In the genomic region with DNA sequence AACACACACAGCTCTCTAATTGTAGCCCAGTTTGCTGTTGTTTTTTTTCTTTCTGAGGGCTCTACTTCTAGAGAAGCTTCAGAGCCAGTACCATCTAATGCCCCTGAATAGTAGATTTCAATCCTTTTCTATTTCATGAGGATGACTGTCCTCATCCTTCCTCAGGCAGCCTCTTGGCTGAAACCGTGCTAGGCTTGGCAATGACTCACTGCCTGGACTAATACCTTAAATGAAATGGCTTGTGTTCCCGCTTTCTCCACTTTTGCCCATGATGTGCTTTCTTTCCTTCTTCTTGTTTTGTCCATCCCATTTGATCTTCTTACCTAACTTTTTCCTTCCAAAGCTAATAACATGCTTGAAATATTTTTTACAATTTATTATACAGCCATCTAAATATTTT, we compare ENCODE assay signal across 27 cellular contexts.
DNase-seq lines count a peak whose midpoint lies in the region; ATAC-seq, FAIRE-seq and TF ChIP-seq lines count a peak whose summit lies in the region.
"Had no signal": no experiment of that assay in that cellular context is flagged by ENCODE, and none has a peak within 500 bp of the region (broad histone marks: within the 10 kb centered on the region; RNA-seq: fewer than 3 reads in every experiment).

No MANE protein-coding gene starts in this region.

- FAIRE-seq in keratinocyte (lab: Jason Lieb, UNC) (peak; percentile 39), GM12892 (lab: Jason Lieb, UNC) (no peak)
- FAIRE-seq: A549, H1, K562, kidney, small intestine had no signal

- H3K27me3 ChIP-seq in PC-3 (ENCODE audit: low read length) = no peaks in the 10 kb centered on the region
- H3K27me3 ChIP-seq in keratinocyte (ENCODE audit: control insufficient read depth, extremely low read depth, insufficient read depth, low read length) = no peaks in the 10 kb centered on the region
- H3K27me3 ChIP-seq in ovary = no peaks in the 10 kb centered on the region
- H3K27me3 ChIP-seq: colonic mucosa had no signal

- no peak overlapping the region for H3K4me2 ChIP-seq in PC-3 (ENCODE audit: low read length)
- H3K4me2 ChIP-seq in keratinocyte (ENCODE audit: control insufficient read depth, extremely low read depth, insufficient read depth, low read depth, low read length) = no peak overlapping the region
- H3K4me2 ChIP-seq: A549 had no signal

- no peak for TF ChIP-seq EP300 in ovary (IDR thresholded peaks at IDR 0.05)

- no peak overlapping the region for H3K4me3 ChIP-seq in PC-3 (ENCODE audit: low read length)
- no peak overlapping the region for H3K4me3 ChIP-seq in keratinocyte (ENCODE audit: control insufficient read depth in 2 of 3, extremely low read depth in 1 of 3, insufficient read depth in 2 of 3, low read depth in 1 of 3, low read length in 3 of 3)
- H3K4me3 ChIP-seq in ovary = no peak overlapping the region
- H3K4me3 ChIP-seq: A549, colonic mucosa, K562, SK-N-MC had no signal

- H3K9ac ChIP-seq in PC-3 (ENCODE audit: low read length) (no peak overlapping the region), keratinocyte (ENCODE audit: control insufficient read depth, extremely low read depth, insufficient read depth, low read length) (no peak overlapping the region)

- H3K79me2 ChIP-seq in PC-3 (ENCODE audit: low read length) (no peaks in the 10 kb centered on the region), keratinocyte (ENCODE audit: control insufficient read depth, insufficient read depth, low read length) (no peaks in the 10 kb centered on the region)

- H3K4me1 ChIP-seq in PC-3 (ENCODE audit: insufficient read depth, low read length) (no peaks in the 10 kb centered on the region), keratinocyte (ENCODE audit: control insufficient read depth, extremely low read depth, insufficient read depth, low read length) (peaks cover 7% of the 10 kb centered on the region), ovary (ENCODE audit: insufficient read depth) (peaks cover 1% of the 10 kb centered on the region)
- H3K4me1 ChIP-seq: A549, colonic mucosa had no signal

- TF ChIP-seq CTCF in PC-3 (conservative IDR thresholded peaks at IDR 0.05; ENCODE audit: low read depth, low read length) (no peak), chondrocyte (IDR thresholded peaks at IDR 0.05) (no peak), keratinocyte (optimal IDR thresholded peaks at IDR 0.05 in 1 of 3, IDR thresholded peaks at IDR 0.05 in 1 of 3, conservative IDR thresholded peaks at IDR 0.05 in 1 of 3; ENCODE audit: extremely low read depth in 1 of 3, insufficient read depth in 2 of 3, low read length in 3 of 3) (no peak), ovary (IDR thresholded peaks at IDR 0.05) (no peak)

- dilution Hi-C loops in keratinocyte (cut with MboI; ENCODE audit: extremely low pct_ligation_motif_present, low sequenced_read_pairs) = no loop called here

- peaks cover 28% of the 10 kb centered on the region for H3K36me3 Mint-ChIP-seq in chondrocyte (ENCODE audit: low read depth)
- H3K36me3 Mint-ChIP-seq: brain, type B pancreatic cell had no signal

- peak; percentile 48; the same call in 1 of the 2 replicates for ATAC-seq in PC-3
- ATAC-seq: A549; activated CD4-positive, alpha-beta T cell treated with anti-CD3 and anti-CD28 coated beads for 36 hours; CD8-positive, alpha-beta T cell; K562; natural killer cell treated with Interleukin-12 subunit alpha and Interleukin-12 subunit beta and Interleukin-15 and Interleukin-18, amount 100 ng/mL, for 72 hours had no signal

- no peaks in the 10 kb centered on the region for H3K36me3 ChIP-seq in PC-3 (ENCODE audit: low read depth, low read length)
- peaks cover 0 to 3% of the 10 kb centered on the region in 2 experiments for H3K36me3 ChIP-seq in keratinocyte (ENCODE audit: control insufficient read depth in 2 of 2, extremely low read depth in 1 of 2, insufficient read depth in 2 of 2, low read length in 2 of 2)
- no peaks in the 10 kb centered on the region for H3K36me3 ChIP-seq in ovary
- H3K36me3 ChIP-seq: colonic mucosa had no signal

- H3K9me1 ChIP-seq in keratinocyte (ENCODE audit: control insufficient read depth, extremely low read depth, insufficient read depth, low read length) = no peaks in the 10 kb centered on the region

- H3K9me3 ChIP-seq in PC-3 (ENCODE audit: low read length) = no peaks in the 10 kb centered on the region
- no peaks in the 10 kb centered on the region for H3K9me3 ChIP-seq in keratinocyte (ENCODE audit: control insufficient read depth, low read depth, low read length)
- H3K9me3 ChIP-seq in ovary = no peaks in the 10 kb centered on the region
- H3K9me3 ChIP-seq: A549, colonic mucosa had no signal

- no peaks in the 10 kb centered on the region for H3K9me2 ChIP-seq in PC-3 (replicated peaks; ENCODE audit: low read length)

- peaks cover 84% of the 10 kb centered on the region for H3K4me1 Mint-ChIP-seq in chondrocyte (ENCODE audit: low read depth)
- H3K4me1 Mint-ChIP-seq: activated CD4-positive, alpha-beta T cell treated with anti-CD3 and anti-CD28 coated beads for 36 hours had no signal

- H3K27me3 Mint-ChIP-seq in chondrocyte (ENCODE audit: low read depth) = no peaks in the 10 kb centered on the region
- H3K27me3 Mint-ChIP-seq: type B pancreatic cell had no signal

- no peak overlapping the region for H3K4me3 Mint-ChIP-seq in chondrocyte (ENCODE audit: unreplicated experiment)
- H3K4me3 Mint-ChIP-seq: activated CD4-positive, alpha-beta T cell treated with anti-CD3 and anti-CD28 coated beads for 36 hours; brain; CD8-positive, alpha-beta T cell; natural killer cell treated with Interleukin-12 subunit alpha and Interleukin-12 subunit beta and Interleukin-15 and Interleukin-18, amount 100 ng/mL, for 72 hours; type B pancreatic cell had no signal

- 74 to 92% (median 91%) methylated on average over 2 of the region's 2 CpGs for WGBS in ovary, 3 donors

- H3K27ac Mint-ChIP-seq in chondrocyte (ENCODE audit: unreplicated experiment) = peak overlapping the region; percentile 80
- H3K27ac Mint-ChIP-seq: activated CD4-positive, alpha-beta T cell treated with anti-CD3 and anti-CD28 coated beads for 36 hours; brain; CD8-positive, alpha-beta T cell; natural killer cell treated with Interleukin-12 subunit alpha and Interleukin-12 subunit beta and Interleukin-15 and Interleukin-18, amount 100 ng/mL, for 72 hours; type B pancreatic cell had no signal

- peak; percentile 61 for DNase-seq in EH (ENCODE audit: low read depth)
- peak; percentile 27 for DNase-seq in PC-3
- DNase-seq in chondrocyte (ENCODE audit: low spot score) = no peak
- no peak for DNase-seq in keratinocyte (ENCODE audit: low read depth, low spot score)
- DNase-seq in ovary = no peak
- DNase-seq in GF-D8 (lab: John Stamatoyannopoulos, UW) = no peak
- DNase-seq in stimulated activated CD4-positive, alpha-beta T cell treated with anti-CD3 and anti-CD28 coated beads, Interleukin-4, amount 100 ng/mL, for 1 hour = no peak
- no peak for DNase-seq in GM12892 (ENCODE audit: insufficient read length)
- DNase-seq: activated CD4-positive, alpha-beta T cell treated with anti-CD3 and anti-CD28 coated beads for 36 hours; activated gamma-delta T cell treated with Interleukin-2 at 50 U/mL for 16 hours; activated T-cell treated with anti-CD3 and anti-CD28 coated beads, Interleukin-2, amount 50 U/mL, for 1 hour; CD8-positive, alpha-beta T cell; colonic mucosa; kidney; MM.1S; NCI-H1417 treated with DMSO at 0.1 percent for 48 hours; NCI-H2081 treated with DMSO at 0.1 percent for 48 hours; NCI-H82; small intestine; stimulated activated CD4-positive, alpha-beta T cell treated with anti-CD3 and anti-CD28 coated beads, Interleukin-2, amount 100 ng/mL, for 24 hours had no signal

- H3K9me3 Mint-ChIP-seq in chondrocyte (ENCODE audit: low read depth) = no peaks in the 10 kb centered on the region
- H3K9me3 Mint-ChIP-seq: CD8-positive, alpha-beta T cell; natural killer cell treated with Interleukin-12 subunit alpha and Interleukin-12 subunit beta and Interleukin-15 and Interleukin-18, amount 100 ng/mL, for 72 hours; type B pancreatic cell had no signal

- H4K20me1 ChIP-seq in PC-3 (ENCODE audit: low read length) (no peaks in the 10 kb centered on the region), keratinocyte (ENCODE audit: control insufficient read depth, extremely low read depth, insufficient read depth, low read length) (no peaks in the 10 kb centered on the region)

- TF ChIP-seq POLR2A in ovary (IDR thresholded peaks at IDR 0.05) (no peak), GM12892 (IDR thresholded peaks at IDR 0.05; ENCODE audit: low read depth, low read length) (no peak)

- intact Hi-C loops in PC-3 (cut with micrococcal nuclease) (no loop called here), ovary (cut with DNase I) (no loop called here)

- H3F3A ChIP-seq in PC-3 (ENCODE audit: low read length, unreplicated experiment) = no peaks in the 10 kb centered on the region

- H2AFZ ChIP-seq in PC-3 (ENCODE audit: low read length) (no peak overlapping the region), keratinocyte (ENCODE audit: control insufficient read depth, low read length) (no peak overlapping the region)

- CTCF ChIA-PET in PC-3 (lab: Charles Lee) = interaction anchor here (0.7 kb wide), 1 partner anchor 140 kb away, joined by 3 read pairs; no protein-coding TSS in a partner anchor

- POLR2A ChIA-PET in PC-3 (lab: Charles Lee; ENCODE audit: unreplicated experiment) = no interaction called here

- no TSS peak for BruUV-seq in PC-3 (replicated peaks; lab: Mats Ljungman, UMichigan)

- H3K27ac ChIP-seq in PC-3 (ENCODE audit: low read length) = no peak overlapping the region
- no peak overlapping the region for H3K27ac ChIP-seq in keratinocyte (ENCODE audit: control insufficient read depth, insufficient read depth, low read length)
- no peak overlapping the region for H3K27ac ChIP-seq in ovary
- H3K27ac ChIP-seq: A549, colonic mucosa, SK-N-MC had no signal

Comparison
In these comparisons a context has a peak if more than half of its experiments do, and no peak if none do; other contexts are left out.
1. DNase-seq: peak in EH (single experiment) and PC-3 (single experiment); none in chondrocyte (single experiment), keratinocyte (single experiment), ovary (0 of 5), GF-D8 (single experiment), stimulated activated CD4-positive, alpha-beta T cell treated with anti-CD3 and anti-CD28 coated beads, Interleukin-4, amount 100 ng/mL, for 1 hour (single experiment) and GM12892 (single experiment).